In genomic region chr5:172840077-172840777, GRCh38 we compare ENCODE assay signal across 13 cellular contexts. TPM values are rescaled to one million over a fixed set of nuclear protein-coding genes. Genes with fewer than 3 reads are reported as not detected.
DNase-seq lines count a peak whose midpoint lies in the region; ATAC-seq and TF ChIP-seq lines count a peak whose summit lies in the region.
"Had no signal": no experiment of that assay in that cellular context is flagged by ENCODE, and none has a peak within 500 bp of the region (broad histone marks: within the 10 kb centered on the region; RNA-seq: fewer than 3 reads in every experiment).

No MANE protein-coding gene starts in this region.

- H3K27ac Mint-ChIP-seq in brain (peak overlapping the region in 3 of 5 experiments; percentile 9 to 86 (median 17)), HFFc6 (no peak overlapping the region)
- H3K27ac Mint-ChIP-seq in activated naive CD4-positive, alpha-beta T cell treated with anti-CD3 and anti-CD28 coated beads, Interleukin-2, amount 50 U/mL, for 72 hours: no peak overlapping the region
- H3K27ac Mint-ChIP-seq: T-helper 1 cell treated with Interleukin-12 subunit alpha and Interleukin-12 subunit beta and Interleukin-4 antibody, amounts not matched to agents 30 μg/mL and 1 μg/mL, for 36 hours had no signal

- no peaks in the 10 kb centered on the region for H3K27me3 ChIP-seq in mucosa of rectum (ENCODE audit: control insufficient read depth in 2 of 2, insufficient read depth in 2 of 2, low read length in 2 of 2)

- no peak overlapping the region for H3K4me3 ChIP-seq in mucosa of rectum (ENCODE audit: low read length in 2 of 2)
- H3K4me3 ChIP-seq: GM12878 had no signal

- H3K36me3 ChIP-seq in mucosa of rectum (ENCODE audit: control insufficient read depth in 2 of 2, insufficient read depth in 2 of 2, low read length in 2 of 2): peaks cover 0 to 21% of the 10 kb centered on the region in 2 donors

- DNase-seq in GM03348 (ENCODE audit: low spot score): peak; percentile 34
- peak; percentile 53 for DNase-seq in superior temporal gyrus (ENCODE audit: extremely low spot score)
- DNase-seq in activated naive CD4-positive, alpha-beta T cell treated with anti-CD3 and anti-CD28 coated beads, Interleukin-2, amount 50 U/mL, for 72 hours (ENCODE audit: low spot score in 2 of 2): no peak
- DNase-seq in HFFc6: no peak
- DNase-seq: erythroblast; kidney glomerular epithelial cell; stimulated activated CD4-positive, alpha-beta T cell treated with anti-CD3 and anti-CD28 coated beads, Interleukin-12 subunit alpha, Interleukin-12 subunit beta, amount 100 ng/mL, for 4 hours had no signal

- no peak for TF ChIP-seq CTCF in brain (conservative IDR thresholded peaks at IDR 0.05)
- no peak for TF ChIP-seq CTCF in HFFc6 (IDR thresholded peaks at IDR 0.05)

- H3K9ac ChIP-seq in mucosa of rectum (ENCODE audit: low read depth in 1 of 2, low read length in 2 of 2): peak overlapping the region in 1 of 2 donors; percentile 33

- no peaks in the 10 kb centered on the region for H3K9me3 Mint-ChIP-seq in brain
- H3K9me3 Mint-ChIP-seq in activated naive CD4-positive, alpha-beta T cell treated with anti-CD3 and anti-CD28 coated beads, Interleukin-2, amount 50 U/mL, for 72 hours: no peaks in the 10 kb centered on the region
- H3K9me3 Mint-ChIP-seq in HFFc6: no peaks in the 10 kb centered on the region
- H3K9me3 Mint-ChIP-seq: T-helper 1 cell treated with Interleukin-12 subunit alpha and Interleukin-12 subunit beta and Interleukin-4 antibody, amounts not matched to agents 30 μg/mL and 1 μg/mL, for 36 hours had no signal

- peaks cover 13% of the 10 kb centered on the region for H3K36me3 Mint-ChIP-seq in brain
- H3K36me3 Mint-ChIP-seq in activated naive CD4-positive, alpha-beta T cell treated with anti-CD3 and anti-CD28 coated beads, Interleukin-2, amount 50 U/mL, for 72 hours: peaks cover 4 to 11% of the 10 kb centered on the region in 2 donors
- peaks cover 10% of the 10 kb centered on the region for H3K36me3 Mint-ChIP-seq in HFFc6 (ENCODE audit: low read depth)

- H3K4me1 ChIP-seq in mucosa of rectum (ENCODE audit: control insufficient read depth in 2 of 2, insufficient read depth in 2 of 2, low read length in 2 of 2): peaks cover 35 to 42% of the 10 kb centered on the region in 2 donors

- H3K27me3 Mint-ChIP-seq in brain: no peaks in the 10 kb centered on the region
- H3K27me3 Mint-ChIP-seq in HFFc6 (ENCODE audit: insufficient read depth): no peaks in the 10 kb centered on the region; the same call in none of the 2 replicates

- H3K4me1 Mint-ChIP-seq in brain: peaks cover 55% of the 10 kb centered on the region
- H3K4me1 Mint-ChIP-seq in HFFc6 (ENCODE audit: low read depth): peaks cover 41% of the 10 kb centered on the region

- H3K4me3 Mint-ChIP-seq in brain (peak overlapping the region in 2 of 5 experiments; percentile 9 to 59), HFFc6 (no peak overlapping the region)
- H3K4me3 Mint-ChIP-seq: T-helper 1 cell treated with Interleukin-12 subunit alpha and Interleukin-12 subunit beta and Interleukin-4 antibody, amounts not matched to agents 30 μg/mL and 1 μg/mL, for 36 hours had no signal

- H3K9me3 ChIP-seq in mucosa of rectum (ENCODE audit: control insufficient read depth in 2 of 2, low read length in 2 of 2): no peaks in the 10 kb centered on the region

- peak overlapping the region; percentile 4 to 44 for H3K27ac ChIP-seq in mucosa of rectum (ENCODE audit: low read depth in 2 of 2, low read length in 2 of 2)

- no peak for ATAC-seq in activated naive CD4-positive, alpha-beta T cell treated with anti-CD3 and anti-CD28 coated beads, Interleukin-2, amount 50 U/mL, for 72 hours
- ATAC-seq in GM21619 (IDR thresholded peaks at IDR 0.05; ENCODE audit: unreplicated experiment) (no peak), HG03457 (IDR thresholded peaks at IDR 0.05; ENCODE audit: unreplicated experiment) (no peak)
- ATAC-seq: GM12878 had no signal

RNA-seq across cellular contexts. Expression of gene ERGIC1, which starts 6.2 kb away (rescaled TPM):
- 73.3 TPM for polyA plus RNA-seq in brain (ENCODE audit: insufficient read depth, low read depth, low replicate concordance)
- 10 to 100 TPM; 37.0 to 52.9 TPM for total RNA-seq in activated naive CD4-positive, alpha-beta T cell treated with anti-CD3 and anti-CD28 coated beads, Interleukin-2, amount 50 U/mL, for 72 hours
- total RNA-seq in HFFc6 (2021; fragmentation: NEBNext Ultra II Directional; extraction: Animal tissue kit (Norgen Biotek cat#: 25700)): 100 to 1,000 TPM; 240 to 276 (median 258) TPM

Comparison
In these comparisons a context has a peak if more than half of its experiments do, and no peak if none do; other contexts are left out.
1. DNase-seq: peak in GM03348 (single experiment) and superior temporal gyrus (single experiment); none in activated naive CD4-positive, alpha-beta T cell treated with anti-CD3 and anti-CD28 coated beads, Interleukin-2, amount 50 U/mL, for 72 hours (0 of 2) and HFFc6 (single experiment).
2. H3K27ac Mint-ChIP-seq: peak in brain (3 of 5); none in activated naive CD4-positive, alpha-beta T cell treated with anti-CD3 and anti-CD28 coated beads, Interleukin-2, amount 50 U/mL, for 72 hours (0 of 2) and HFFc6 (single experiment).
3. RNA of gene ERGIC1, which starts 6.2 kb away (total RNA-seq): 240 to 276 TPM in HFFc6; 37.0 to 52.9 TPM in activated naive CD4-positive, alpha-beta T cell treated with anti-CD3 and anti-CD28 coated beads, Interleukin-2, amount 50 U/mL, for 72 hours; every median in the first group is over 4 times any median in the second.